In genomic region chr17:50425001-50425681, GRCh38 we compare ENCODE assay signal across 8 cellular contexts. TPM values are rescaled to one million over a fixed set of nuclear protein-coding genes. Genes with fewer than 3 reads are reported as not detected.
A peak's percentile ranks its signal among the peaks of the same experiment; 100 is the strongest.
DNase-seq lines count a peak whose midpoint lies in the region; ATAC-seq and TF ChIP-seq lines count a peak whose summit lies in the region.

No MANE protein-coding gene starts in this region.

- no peaks in the 10 kb centered on the region for H3K27me3 Mint-ChIP-seq in stimulated activated naive CD8-positive, alpha-beta T cell treated with anti-CD3 and anti-CD28 coated beads, Interleukin-15, Interleukin-2, amounts not matched to agents 100 ng/mL and 50 ng/mL, for 24 hours
- no peaks in the 10 kb centered on the region for H3K27me3 Mint-ChIP-seq in mesothelial cell of epicardium (ENCODE audit: low read depth)

- H3K27me3 ChIP-seq in brain microvascular endothelial cell (replicated peaks) = no peaks in the 10 kb centered on the region

- in situ Hi-C loops in brain microvascular endothelial cell (cut with HindIII; ENCODE audit: low pct_ligation_motif_present, low sequenced_read_pairs) = no loop called here

- peaks cover 31% of the 10 kb centered on the region for H3K4me1 Mint-ChIP-seq in stimulated activated naive CD8-positive, alpha-beta T cell treated with anti-CD3 and anti-CD28 coated beads, Interleukin-15, Interleukin-2, amounts not matched to agents 100 ng/mL and 50 ng/mL, for 24 hours (ENCODE audit: low read depth)
- peaks cover 64% of the 10 kb centered on the region for H3K4me1 Mint-ChIP-seq in mesothelial cell of epicardium

- H3K9me3 Mint-ChIP-seq in stimulated activated naive CD8-positive, alpha-beta T cell treated with anti-CD3 and anti-CD28 coated beads, Interleukin-15, Interleukin-2, amounts not matched to agents 100 ng/mL and 50 ng/mL, for 24 hours = no peaks in the 10 kb centered on the region
- H3K9me3 Mint-ChIP-seq in mesothelial cell of epicardium = no peaks in the 10 kb centered on the region

- no peak for DNase-seq in stimulated activated naive CD8-positive, alpha-beta T cell treated with anti-CD3 and anti-CD28 coated beads, Interleukin-15, Interleukin-2, amounts not matched to agents 100 U/mL and 50 U/mL, for 24 hours
- no peak for DNase-seq in brain microvascular endothelial cell
- no peak for DNase-seq in mesothelial cell of epicardium (ENCODE audit: low spot score in 2 of 2, unreplicated experiment in 2 of 2)
- DNase-seq in KG1 (lab: John Stamatoyannopoulos, UW) = no peak
- no peak for DNase-seq in UCSD-AML1 (lab: John Stamatoyannopoulos, UW; ENCODE audit: unreplicated experiment)
- DNase-seq in NCI-H2081 treated with DMSO at 0.1 percent for 48 hours (lab: John Stamatoyannopoulos, UW) = no peak
- DNase-seq in NCI-H2196 treated with DMSO at 0.1 percent for 48 hours (lab: John Stamatoyannopoulos, UW; ENCODE audit: unreplicated experiment) = no peak

- H3K4me3 Mint-ChIP-seq in stimulated activated naive CD8-positive, alpha-beta T cell treated with anti-CD3 and anti-CD28 coated beads, Interleukin-15, Interleukin-2, amounts not matched to agents 100 ng/mL and 50 ng/mL, for 24 hours = peak overlapping the region; percentile 81
- H3K4me3 Mint-ChIP-seq in mesothelial cell of epicardium = peak overlapping the region; percentile 78

- H3K4me3 ChIP-seq in brain microvascular endothelial cell (ENCODE audit: low read depth, low read length) = peak overlapping the region; percentile 74

- TF ChIP-seq CTCF in brain microvascular endothelial cell (IDR thresholded peaks at IDR 0.05; ENCODE audit: low read depth, low read length, missing control alignments) = no peak
- TF ChIP-seq CTCF in mesothelial cell of epicardium (IDR thresholded peaks at IDR 0.05; ENCODE audit: unreplicated experiment) = no peak

- no peaks in the 10 kb centered on the region for H3K36me3 ChIP-seq in brain microvascular endothelial cell (replicated peaks)

- no peak for ATAC-seq in stimulated activated naive CD8-positive, alpha-beta T cell treated with anti-CD3 and anti-CD28 coated beads, Interleukin-15, Interleukin-2, amounts not matched to agents 100 U/mL and 50 U/mL, for 24 hours

- H3K27ac Mint-ChIP-seq in stimulated activated naive CD8-positive, alpha-beta T cell treated with anti-CD3 and anti-CD28 coated beads, Interleukin-15, Interleukin-2, amounts not matched to agents 100 ng/mL and 50 ng/mL, for 24 hours = no peak overlapping the region
- peak overlapping the region; percentile 95 for H3K27ac Mint-ChIP-seq in mesothelial cell of epicardium

- H3K27ac ChIP-seq in brain microvascular endothelial cell = peak overlapping the region; percentile 8

- H3K36me3 Mint-ChIP-seq in stimulated activated naive CD8-positive, alpha-beta T cell treated with anti-CD3 and anti-CD28 coated beads, Interleukin-15, Interleukin-2, amounts not matched to agents 100 ng/mL and 50 ng/mL, for 24 hours (ENCODE audit: low read depth) = no peaks in the 10 kb centered on the region
- H3K36me3 Mint-ChIP-seq in mesothelial cell of epicardium = no peaks in the 10 kb centered on the region

RNA-seq across cellular contexts. Expression of gene ACSF2, which starts 0.9 kb away (rescaled TPM):
- total RNA-seq in mesothelial cell of epicardium = 107 to 113 TPM (median 112 TPM) in 3 replicates

RNA-seq across cellular contexts. Expression of gene LRRC59, which starts 27.8 kb away (rescaled TPM):
- total RNA-seq in mesothelial cell of epicardium = 60.7 to 65.1 TPM (median 63.5 TPM) in 3 replicates

RNA-seq across cellular contexts. Expression of gene CHAD, which starts 43.5 kb away (rescaled TPM):
- total RNA-seq in mesothelial cell of epicardium = not detected in 3 replicates

RNA-seq across cellular contexts. Expression of gene EME1, which starts 52.1 kb away (rescaled TPM):
- total RNA-seq in mesothelial cell of epicardium = 7.8 to 11.6 TPM (median 10.3 TPM) in 3 replicates

RNA-seq across cellular contexts. Expression of gene MRPL27, which starts 52.2 kb away (rescaled TPM):
- total RNA-seq in mesothelial cell of epicardium = 55.0 to 57.5 TPM (median 56.0 TPM) in 3 replicates
